ENCODE assay signal across 10 cellular contexts in genomic region chr11:112564228-112564955, GRCh38.
A peak's percentile ranks its signal among the peaks of the same experiment; 100 is the strongest.
DNase-seq lines count a peak whose midpoint lies in the region; ATAC-seq, FAIRE-seq and TF ChIP-seq lines count a peak whose summit lies in the region.
"Had no signal": no experiment of that assay in that cellular context is flagged by ENCODE, and none has a peak within 500 bp of the region (broad histone marks: within the 10 kb centered on the region; RNA-seq: fewer than 3 reads in every experiment).

No MANE protein-coding gene starts in this region.

- H3K27me3 ChIP-seq in layer of hippocampus (ENCODE audit: control insufficient read depth, insufficient read depth, low read length) = no peaks in the 10 kb centered on the region

- no peak for ATAC-seq in HG03175 (IDR thresholded peaks at IDR 0.05; ENCODE audit: unreplicated experiment)

- DNase-seq in HTR-8/SVneo (ENCODE audit: insufficient read length, low spot score) = peak; percentile 32
- peak; percentile 46 to 64 for DNase-seq in cardiac fibroblast (ENCODE audit: low read depth in 2 of 2)
- peak; percentile 29 for DNase-seq in superior temporal gyrus (ENCODE audit: extremely low spot score)
- no peak for DNase-seq in T-helper 9 cell
- no peak for DNase-seq in NCI-H1105 treated with DMSO at 0.1 percent for 48 hours (lab: John Stamatoyannopoulos, UW)
- DNase-seq: activated T-cell treated with anti-CD3 and anti-CD28 coated beads for 4 hours had no signal

- TF ChIP-seq CTCF in cardiac fibroblast (IDR thresholded peaks at IDR 0.05; ENCODE audit: low read depth, low read length) = no peak

- peak overlapping the region; percentile 49 for H3K27ac ChIP-seq in layer of hippocampus (ENCODE audit: low read depth, low read length)
- H3K27ac ChIP-seq: neutrophil had no signal

- FAIRE-seq in HTR-8/SVneo (lab: Jason Lieb, UNC) = no peak
- FAIRE-seq: endometrium had no signal

- no peak overlapping the region for H3K4me3 ChIP-seq in cardiac fibroblast (replicated peaks in 1 of 2; ENCODE audit: low read depth in 2 of 2, low read length in 2 of 2)

Comparison
In these comparisons a context has a peak if more than half of its experiments do, and no peak if none do; other contexts are left out.
1. DNase-seq: peak in HTR-8/SVneo (single experiment), cardiac fibroblast (2 of 2) and superior temporal gyrus (single experiment); none in T-helper 9 cell (single experiment) and NCI-H1105 treated with DMSO at 0.1 percent for 48 hours (single experiment).